In the genomic region with DNA sequence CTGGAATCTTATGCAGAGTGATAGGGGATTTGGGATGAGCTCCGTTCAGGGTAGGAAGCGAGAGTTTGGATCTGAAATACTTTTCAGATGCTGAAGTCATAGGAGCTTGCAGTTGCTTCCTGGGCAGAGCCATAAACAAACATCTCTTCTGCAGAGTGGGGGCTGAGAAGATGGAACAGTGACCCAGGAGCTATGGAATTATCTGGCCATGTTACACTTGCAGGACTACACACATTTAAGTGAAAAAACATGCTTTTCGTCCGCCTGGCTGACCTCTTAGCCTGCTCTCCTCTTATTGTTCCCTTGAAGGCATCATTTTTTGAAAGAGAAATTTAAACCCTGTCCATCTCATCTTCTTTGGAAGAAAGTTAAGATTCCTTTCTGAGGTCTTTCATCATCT, we compare ENCODE assay signal across 20 cellular contexts. TPM values are rescaled to one million over a fixed set of nuclear protein-coding genes. Genes with fewer than 3 reads are reported as not detected.
DNase-seq lines count a peak whose midpoint lies in the region; ATAC-seq and TF ChIP-seq lines count a peak whose summit lies in the region.
"Had no signal": no experiment of that assay in that cellular context is flagged by ENCODE, and none has a peak within 500 bp of the region (broad histone marks: within the 10 kb centered on the region; RNA-seq: fewer than 3 reads in every experiment).

No MANE protein-coding gene starts in this region.

- intact Hi-C loops in testis (cut with DNase I; ENCODE audit: low total_unique reads), result no loop called here

- no peak for TF ChIP-seq POLR2A in testis (IDR thresholded peaks at IDR 0.05)

- peak; percentile 27 for DNase-seq in AG10803 (ENCODE audit: low read depth)
- DNase-seq in GM04504 (ENCODE audit: low read depth), result peak; percentile 26
- DNase-seq in adipocyte (ENCODE audit: low read depth), result peak; percentile 29
- peak; percentile 9 for DNase-seq in fibroblast of the aortic adventitia (ENCODE audit: low read depth)
- no peak for DNase-seq in NOMO-1 treated with DMSO at 0.1 percent for 48 hours (lab: John Stamatoyannopoulos, UW; ENCODE audit: unreplicated experiment)
- no peak for DNase-seq in testis
- DNase-seq in NCI-H510A treated with DMSO at 0.1 percent for 48 hours (lab: John Stamatoyannopoulos, UW), result no peak
- DNase-seq: 8988T; AML-193; CD4-positive, alpha-beta memory T cell; DMS 273 treated with DMSO at 0.1 percent for 48 hours; DMS53; DND-41; HCEC 1CT had no signal

- H3K27ac ChIP-seq in testis, result no peak overlapping the region
- H3K27ac ChIP-seq: BLaER1, KMS-11 had no signal

- no peak for TF ChIP-seq CTCF in AG10803 (conservative IDR thresholded peaks at IDR 0.05; ENCODE audit: low read length)
- TF ChIP-seq CTCF in fibroblast of the aortic adventitia (IDR thresholded peaks at IDR 0.05; ENCODE audit: insufficient read depth, low read length), result no peak
- TF ChIP-seq CTCF in testis (IDR thresholded peaks at IDR 0.05), result no peak

- H3K9me3 ChIP-seq in adipocyte (ENCODE audit: control insufficient read depth, low read length), result no peaks in the 10 kb centered on the region
- no peaks in the 10 kb centered on the region for H3K9me3 ChIP-seq in testis
- H3K9me3 ChIP-seq: BLaER1 had no signal

- H3K27me3 ChIP-seq in adipocyte (replicated peaks; ENCODE audit: control insufficient read depth, insufficient read depth, low read length) (no peaks in the 10 kb centered on the region), testis (no peaks in the 10 kb centered on the region)
- H3K27me3 ChIP-seq: BLaER1 had no signal

- no peak for ATAC-seq in GM19324 (IDR thresholded peaks at IDR 0.05; ENCODE audit: low FRiP score, unreplicated experiment)
- ATAC-seq: GM23338 had no signal

- no peak overlapping the region for H3K9ac ChIP-seq in adipocyte (ENCODE audit: low read length)
- H3K9ac ChIP-seq: BLaER1, KMS-11 had no signal

- 58 to 70% methylated on average over 4 of the region's 4 CpGs for WGBS in testis, 2 donors

- H3K4me1 ChIP-seq in adipocyte (ENCODE audit: control insufficient read depth, insufficient read depth, low read length) (no peaks in the 10 kb centered on the region), testis (no peaks in the 10 kb centered on the region)
- H3K4me1 ChIP-seq: BLaER1 had no signal

- H3K4me3 ChIP-seq in AG10803 (ENCODE audit: low read length), result no peak overlapping the region
- no peak overlapping the region for H3K4me3 ChIP-seq in adipocyte (ENCODE audit: low read length)
- H3K4me3 ChIP-seq in fibroblast of the aortic adventitia (ENCODE audit: low read depth, low read length), result no peak overlapping the region
- H3K4me3 ChIP-seq in testis, result no peak overlapping the region
- H3K4me3 ChIP-seq: BLaER1, GM23338 had no signal

- H3K36me3 ChIP-seq in adipocyte (ENCODE audit: control insufficient read depth, insufficient read depth, low read length, severe bottlenecking), result no peaks in the 10 kb centered on the region
- no peaks in the 10 kb centered on the region for H3K36me3 ChIP-seq in testis (ENCODE audit: low read depth, missing control alignments)
- H3K36me3 ChIP-seq: BLaER1 had no signal

RNA-seq across cellular contexts. Expression of a gene that starts 40.7 kb away (rescaled TPM):
- total RNA-seq in fibroblast of the aortic adventitia (ENCODE audit: low replicate concordance), result 0.09 TPM in 1 of 2 replicates, not detected in the other
- not detected for total RNA-seq in testis
- polyA plus RNA-seq in testis (ENCODE audit: insufficient read depth, low read depth, low replicate concordance), result not detected
- total RNA-seq: A673; CD4-positive, alpha-beta memory T cell; GM23338 had no signal
- polyA plus RNA-seq: CD14-positive monocyte; CD4-positive, alpha-beta memory T cell; GM23338 had no signal

RNA-seq across cellular contexts. Expression of a gene that starts 48.6 kb away (rescaled TPM):
- 0.27 TPM in 1 of 2 replicates, not detected in the other for total RNA-seq in fibroblast of the aortic adventitia (ENCODE audit: low replicate concordance)
- total RNA-seq in testis, result not detected
- polyA plus RNA-seq in testis (ENCODE audit: insufficient read depth, low read depth, low replicate concordance), result not detected
- total RNA-seq: A673; CD4-positive, alpha-beta memory T cell; GM23338 had no signal
- polyA plus RNA-seq: CD14-positive monocyte; CD4-positive, alpha-beta memory T cell; GM23338 had no signal

Comparison
In these comparisons a context has a peak if more than half of its experiments do, and no peak if none do; other contexts are left out.
1. DNase-seq: peak in AG10803 (single experiment), GM04504 (single experiment), adipocyte (single experiment) and fibroblast of the aortic adventitia (single experiment); none in NOMO-1 treated with DMSO at 0.1 percent for 48 hours (single experiment), testis (single experiment) and NCI-H510A treated with DMSO at 0.1 percent for 48 hours (single experiment).